In genomic region chr17:19642373-19642893, GRCh38 we compare ENCODE assay signal across 19 cellular contexts.
"Had no signal": no experiment of that assay in that cellular context is flagged by ENCODE, and none has a peak within 500 bp of the region (broad histone marks: within the 10 kb centered on the region; RNA-seq: fewer than 3 reads in every experiment).

No MANE protein-coding gene starts in this region.

- H3K4me3 ChIP-seq: breast epithelium, left lung had no signal

- H3K36me3 ChIP-seq: breast epithelium, left lung had no signal

- H3K27ac ChIP-seq: breast epithelium, left lung had no signal

- H3K36me3 Mint-ChIP-seq: activated naive CD8-positive, alpha-beta T cell treated with anti-CD3 and anti-CD28 coated beads, Interleukin-2, amount 10 ng/mL, durations not matched to agents 7 days and 5 days; mesothelial cell of epicardium had no signal

- H3K4me3 Mint-ChIP-seq: activated naive CD4-positive, alpha-beta T cell treated with anti-CD3 and anti-CD28 coated beads for 36 hours; activated naive CD8-positive, alpha-beta T cell treated with anti-CD3 and anti-CD28 coated beads, Interleukin-2, amount 10 ng/mL, durations not matched to agents 7 days and 5 days; activated T-cell treated with anti-CD3 and anti-CD28 coated beads, Interleukin-2, amount 50 U/mL, for 4 hours; central memory CD8-positive, alpha-beta T cell; mesothelial cell of epicardium; naive thymus-derived CD8-positive, alpha-beta T cell had no signal

- ATAC-seq: activated T-cell treated with anti-CD3 and anti-CD28 coated beads, Interleukin-2, amount 50 U/mL, for 4 hours; esophagus mucosa; left lung; naive thymus-derived CD8-positive, alpha-beta T cell; stimulated activated naive CD8-positive, alpha-beta T cell treated with anti-CD3 and anti-CD28 coated beads, Interleukin-15, Interleukin-2, amounts not matched to agents 100 U/mL and 50 U/mL, for 24 hours had no signal

- H3K9me3 Mint-ChIP-seq: activated naive CD8-positive, alpha-beta T cell treated with anti-CD3 and anti-CD28 coated beads, Interleukin-2, amount 10 ng/mL, durations not matched to agents 7 days and 5 days; central memory CD8-positive, alpha-beta T cell had no signal

- H3K27ac Mint-ChIP-seq: activated naive CD4-positive, alpha-beta T cell treated with anti-CD3 and anti-CD28 coated beads for 36 hours; activated naive CD8-positive, alpha-beta T cell treated with anti-CD3 and anti-CD28 coated beads, Interleukin-2, amount 10 ng/mL, durations not matched to agents 7 days and 5 days; mesothelial cell of epicardium had no signal

- DNase-seq: activated CD4-positive, alpha-beta T cell treated with anti-CD3 and anti-CD28 coated beads for 1 hour; activated CD4-positive, alpha-beta T cell treated with anti-CD3 and anti-CD28 coated beads, Interleukin-2, amount 50 U/mL, for 4 hours; activated CD8-positive, alpha-beta memory T cell treated with anti-CD3 and anti-CD28 coated beads, Interleukin-2, amount 50 U/mL, for 48 hours; activated effector memory CD4-positive, alpha-beta T cell treated with Interleukin-2 at 50 U/mL for 16 hours; activated naive CD4-positive, alpha-beta T cell treated with anti-CD3 and anti-CD28 coated beads for 36 hours; activated naive CD8-positive, alpha-beta T cell treated with anti-CD3 and anti-CD28 coated beads, Interleukin-2, amount 10 ng/mL, durations not matched to agents 7 days and 5 days; activated T-cell treated with anti-CD3 and anti-CD28 coated beads, Interleukin-2, amount 50 U/mL, for 4 hours; amniotic stem cell; effector memory CD4-positive, alpha-beta T cell; foreskin melanocyte; left lung; naive thymus-derived CD8-positive, alpha-beta T cell; retina; stimulated activated CD4-positive, alpha-beta T cell treated with anti-CD3 and anti-CD28 coated beads, Interleukin-4, amount 100 ng/mL, for 24 hours; stimulated activated naive CD8-positive, alpha-beta T cell treated with anti-CD3 and anti-CD28 coated beads, Interleukin-15, Interleukin-2, amounts not matched to agents 100 U/mL and 50 U/mL, for 24 hours had no signal

- H3K9me3 ChIP-seq: breast epithelium had no signal

- H3K27me3 ChIP-seq: breast epithelium, left lung had no signal
